12 cellular contexts compared by ENCODE assay signal in the genomic region with DNA sequence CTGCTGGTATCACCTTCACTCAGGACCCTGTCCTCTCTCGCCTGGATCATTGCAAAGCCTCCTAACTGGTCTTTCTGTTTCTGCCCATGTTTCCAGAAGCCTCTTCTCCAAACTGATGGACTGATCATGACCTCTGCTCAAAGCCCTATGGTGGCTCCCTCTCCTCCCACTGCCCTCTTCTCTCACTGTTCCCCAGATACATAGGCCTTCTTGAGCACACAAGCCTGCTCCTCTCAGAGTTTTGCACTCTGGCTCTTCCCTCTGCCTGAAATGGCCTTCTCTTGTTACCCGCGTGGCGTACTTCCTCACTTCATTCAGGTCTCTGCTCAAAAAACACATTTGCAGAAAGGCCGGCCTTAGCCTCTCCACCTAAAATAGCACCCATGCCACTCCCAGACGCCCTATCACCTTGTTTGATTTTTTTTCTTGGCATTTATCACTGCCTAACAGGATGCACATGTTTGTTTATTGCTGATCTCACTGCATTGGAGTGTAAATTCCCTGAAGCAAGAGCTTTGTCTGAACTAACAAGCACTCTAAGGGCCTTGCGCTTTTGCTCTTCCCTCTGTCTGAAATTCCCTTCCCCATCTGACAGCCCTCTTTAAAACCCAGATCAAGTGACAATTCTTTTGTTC. TPM values are rescaled to one million over a fixed set of nuclear protein-coding genes. Genes with fewer than 3 reads are reported as not detected.
DNase-seq lines count a peak whose midpoint lies in the region; ATAC-seq and TF ChIP-seq lines count a peak whose summit lies in the region.
"Had no signal": no experiment of that assay in that cellular context is flagged by ENCODE, and none has a peak within 500 bp of the region (broad histone marks: within the 10 kb centered on the region; RNA-seq: fewer than 3 reads in every experiment).

No MANE protein-coding gene starts in this region.

- H3K4me3 ChIP-seq in CD8-positive, alpha-beta T cell (ENCODE audit: low read depth, low read length): no peak overlapping the region
- H3K4me3 ChIP-seq in mesenchymal stem cell (ENCODE audit: insufficient read depth in 1 of 2, low read depth in 1 of 2, low read length in 2 of 2): no peak overlapping the region
- no peak overlapping the region for H3K4me3 ChIP-seq in colonic mucosa
- H3K4me3 ChIP-seq: thoracic aorta had no signal

- peaks cover 34% of the 10 kb centered on the region for H3K4me1 Mint-ChIP-seq in CD8-positive, alpha-beta T cell (ENCODE audit: low read depth)
- peaks cover 36% of the 10 kb centered on the region for H3K4me1 Mint-ChIP-seq in activated naive CD8-positive, alpha-beta T cell treated with anti-CD3 and anti-CD28 coated beads, Interleukin-2, amount 50 U/mL, for 24 hours

- no peak overlapping the region for H2BK120ac ChIP-seq in mesenchymal stem cell (ENCODE audit: low read depth, low read length)

- H3K18ac ChIP-seq in mesenchymal stem cell (ENCODE audit: low read depth in 1 of 2, low read length in 2 of 2): no peak overlapping the region

- H3K4me1 ChIP-seq in CD8-positive, alpha-beta T cell (ENCODE audit: insufficient read depth, low read length): peaks cover 21% of the 10 kb centered on the region
- H3K4me1 ChIP-seq in mesenchymal stem cell (ENCODE audit: control insufficient read depth, insufficient read depth, low read depth, low read length) (peaks cover 8% of the 10 kb centered on the region), colonic mucosa (peaks cover 11% of the 10 kb centered on the region)

- H3K4me3 Mint-ChIP-seq in CD8-positive, alpha-beta T cell: peak overlapping the region; percentile 43
- H3K4me3 Mint-ChIP-seq in activated naive CD8-positive, alpha-beta T cell treated with anti-CD3 and anti-CD28 coated beads, Interleukin-2, amount 50 U/mL, for 24 hours: peak overlapping the region; percentile 2

- no peak overlapping the region for H3K27ac ChIP-seq in CD8-positive, alpha-beta T cell (ENCODE audit: low read depth, low read length)
- H3K27ac ChIP-seq in mesenchymal stem cell (ENCODE audit: low read length, poor library complexity, severe bottlenecking): no peak overlapping the region
- no peak overlapping the region for H3K27ac ChIP-seq in colonic mucosa
- H3K27ac ChIP-seq: thoracic aorta had no signal

- no peak overlapping the region for H3K23ac ChIP-seq in mesenchymal stem cell (ENCODE audit: low read length in 2 of 2)

- POLR2A ChIA-PET in CD8-positive, alpha-beta T cell (lab: Charles Lee): no interaction called here

- peaks cover 4% of the 10 kb centered on the region for H3K79me1 ChIP-seq in mesenchymal stem cell (replicated peaks; ENCODE audit: low read length, poor library complexity, severe bottlenecking)

- no peak overlapping the region for H2AK5ac ChIP-seq in mesenchymal stem cell (ENCODE audit: low read length, severe bottlenecking)

- H2BK15ac ChIP-seq in mesenchymal stem cell (ENCODE audit: low read depth, poor library complexity, severe bottlenecking): peak overlapping the region; percentile 39

- H3K4ac ChIP-seq in mesenchymal stem cell (ENCODE audit: low read depth in 1 of 2, low read length in 2 of 2): no peak overlapping the region

- H3K4me2 ChIP-seq in mesenchymal stem cell (ENCODE audit: low read length, poor library complexity, severe bottlenecking): no peak overlapping the region

- peak overlapping the region; percentile 6 for H2AFZ ChIP-seq in mesenchymal stem cell (ENCODE audit: low read depth, low read length)

- WGBS in mesenchymal stem cell: 61% methylated on average over 7 of the region's 7 CpGs

- peaks cover 9% of the 10 kb centered on the region for H3K36me3 Mint-ChIP-seq in CD8-positive, alpha-beta T cell
- H3K36me3 Mint-ChIP-seq in activated naive CD8-positive, alpha-beta T cell treated with anti-CD3 and anti-CD28 coated beads, Interleukin-2, amount 50 U/mL, for 24 hours (ENCODE audit: low read depth): peaks cover 11% of the 10 kb centered on the region

- H3K27me3 ChIP-seq in CD8-positive, alpha-beta T cell (ENCODE audit: insufficient read depth, low read length): no peaks in the 10 kb centered on the region
- peaks cover 0 to 12% of the 10 kb centered on the region in 2 experiments for H3K27me3 ChIP-seq in mesenchymal stem cell (ENCODE audit: control insufficient read depth in 1 of 2, insufficient read depth in 1 of 2, low read length in 2 of 2)
- H3K27me3 ChIP-seq in colonic mucosa: no peaks in the 10 kb centered on the region

- no peak for TF ChIP-seq CTCF in CD8-positive, alpha-beta T cell (IDR thresholded peaks at IDR 0.05)
- TF ChIP-seq CTCF in colonic mucosa (IDR thresholded peaks at IDR 0.05) (no peak), GM10266 (IDR thresholded peaks at IDR 0.05; ENCODE audit: control insufficient read depth, insufficient read depth, low read depth, missing control alignments) (no peak)

- ATAC-seq in CD8-positive, alpha-beta T cell: no peak
- no peak for ATAC-seq in activated naive CD8-positive, alpha-beta T cell treated with anti-CD3 and anti-CD28 coated beads, Interleukin-2, amount 50 U/mL, for 24 hours

- H3K9me3 Mint-ChIP-seq in CD8-positive, alpha-beta T cell: no peaks in the 10 kb centered on the region
- no peaks in the 10 kb centered on the region for H3K9me3 Mint-ChIP-seq in activated naive CD8-positive, alpha-beta T cell treated with anti-CD3 and anti-CD28 coated beads, Interleukin-2, amount 50 U/mL, for 24 hours

- H3K9ac ChIP-seq in mesenchymal stem cell (ENCODE audit: low read length) (no peak overlapping the region), colonic mucosa (ENCODE audit: low read depth in 2 of 2, low read length in 2 of 2) (no peak overlapping the region)

- no peaks in the 10 kb centered on the region for H3K9me3 ChIP-seq in CD8-positive, alpha-beta T cell (ENCODE audit: low read length)
- no peaks in the 10 kb centered on the region for H3K9me3 ChIP-seq in mesenchymal stem cell (ENCODE audit: control insufficient read depth, low read length)
- H3K9me3 ChIP-seq in colonic mucosa: no peaks in the 10 kb centered on the region
- H3K9me3 ChIP-seq: thoracic aorta had no signal

- H3K27ac Mint-ChIP-seq in CD8-positive, alpha-beta T cell: no peak overlapping the region
- peak overlapping the region; percentile 12 for H3K27ac Mint-ChIP-seq in activated naive CD8-positive, alpha-beta T cell treated with anti-CD3 and anti-CD28 coated beads, Interleukin-2, amount 50 U/mL, for 24 hours

- intact Hi-C loops in CD8-positive, alpha-beta T cell (cut with DNase I, micrococcal nuclease): no loop called here
- intact Hi-C loops in colonic mucosa (cut with DNase I): no loop called here

- no peak for DNase-seq in CD8-positive, alpha-beta T cell
- peak; percentile 47 for DNase-seq in HuH-7.5 (ENCODE audit: low spot score)
- no peak for DNase-seq in activated naive CD8-positive, alpha-beta T cell treated with anti-CD3 and anti-CD28 coated beads, Interleukin-2, amount 50 U/mL, for 24 hours
- DNase-seq in mesenchymal stem cell: peak; percentile 61
- no peak for DNase-seq in colonic mucosa
- no peak for DNase-seq in GM10266 (ENCODE audit: extremely low spot score)
- DNase-seq in globus pallidus (ENCODE audit: low spot score): no peak
- no peak for DNase-seq in SKM-1 (lab: John Stamatoyannopoulos, UW; ENCODE audit: unreplicated experiment)
- DNase-seq: aorta, NCI-H187 treated with DMSO at 0.1 percent for 48 hours had no signal

- H3K27me3 Mint-ChIP-seq in CD8-positive, alpha-beta T cell (ENCODE audit: low read depth): peaks cover 3% of the 10 kb centered on the region
- no peaks in the 10 kb centered on the region for H3K27me3 Mint-ChIP-seq in activated naive CD8-positive, alpha-beta T cell treated with anti-CD3 and anti-CD28 coated beads, Interleukin-2, amount 50 U/mL, for 24 hours

- no peak overlapping the region for H3K14ac ChIP-seq in mesenchymal stem cell (ENCODE audit: low read length in 2 of 2)

- CTCF ChIA-PET in CD8-positive, alpha-beta T cell (lab: Charles Lee): no interaction called here

- H3K36me3 ChIP-seq in CD8-positive, alpha-beta T cell (ENCODE audit: insufficient read depth, low read length): no peaks in the 10 kb centered on the region
- H3K36me3 ChIP-seq in mesenchymal stem cell (ENCODE audit: control insufficient read depth in 1 of 2, insufficient read depth in 2 of 2, low read depth in 1 of 2, low read length in 2 of 2) (no peaks in the 10 kb centered on the region), colonic mucosa (no peaks in the 10 kb centered on the region)
- H3K36me3 ChIP-seq: thoracic aorta had no signal

- H2BK12ac ChIP-seq in mesenchymal stem cell (ENCODE audit: low read length in 2 of 2): no peak overlapping the region

- H4K8ac ChIP-seq in mesenchymal stem cell (ENCODE audit: low read length): no peak overlapping the region

- peak overlapping the region; percentile 52 for H4K91ac ChIP-seq in mesenchymal stem cell (ENCODE audit: low read length)

- H2BK5ac ChIP-seq in mesenchymal stem cell (ENCODE audit: low read depth, low read length, poor library complexity, severe bottlenecking): no peak overlapping the region

RNA-seq across cellular contexts. Expression of gene ETFA, which starts 1.4 kb away (rescaled TPM):
- total RNA-seq in CD8-positive, alpha-beta T cell: 10 to 100 TPM; 18.0 to 18.1 TPM
- 77.6 TPM for polyA plus RNA-seq in mesenchymal stem cell (2013, experiment 1 of 2)
- polyA plus RNA-seq in mesenchymal stem cell (2013, experiment 2 of 2): 79.1 TPM
- 100 to 1,000 TPM; 300 to 366 TPM for total RNA-seq in colonic mucosa

RNA-seq across cellular contexts. Expression of gene ISL2, which starts 23.9 kb away (rescaled TPM):
- total RNA-seq in CD8-positive, alpha-beta T cell: not detected
- polyA plus RNA-seq in mesenchymal stem cell (2013, experiment 1 of 2): 0.30 TPM
- 0.26 TPM for polyA plus RNA-seq in mesenchymal stem cell (2013, experiment 2 of 2)
- total RNA-seq in colonic mucosa: under 1 TPM; 0.13 to 0.35 TPM
- total RNA-seq: aorta, skeletal muscle tissue, thoracic aorta had no signal
- polyA plus RNA-seq: aorta had no signal

Comparison
In these comparisons a context has a peak if more than half of its experiments do, and no peak if none do; other contexts are left out.
1. DNase-seq: peak in HuH-7.5 (single experiment) and mesenchymal stem cell (single experiment); none in CD8-positive, alpha-beta T cell (0 of 7), activated naive CD8-positive, alpha-beta T cell treated with anti-CD3 and anti-CD28 coated beads, Interleukin-2, amount 50 U/mL, for 24 hours (single experiment), colonic mucosa (single experiment), GM10266 (single experiment), globus pallidus (single experiment) and SKM-1 (single experiment).
2. RNA of gene ETFA, which starts 1.4 kb away (total RNA-seq): 300 to 366 TPM in colonic mucosa; 18.0 to 18.1 TPM in CD8-positive, alpha-beta T cell; every median in the first group is over 10 times any median in the second.